26 cellular contexts compared by ENCODE assay signal in the genomic region with DNA sequence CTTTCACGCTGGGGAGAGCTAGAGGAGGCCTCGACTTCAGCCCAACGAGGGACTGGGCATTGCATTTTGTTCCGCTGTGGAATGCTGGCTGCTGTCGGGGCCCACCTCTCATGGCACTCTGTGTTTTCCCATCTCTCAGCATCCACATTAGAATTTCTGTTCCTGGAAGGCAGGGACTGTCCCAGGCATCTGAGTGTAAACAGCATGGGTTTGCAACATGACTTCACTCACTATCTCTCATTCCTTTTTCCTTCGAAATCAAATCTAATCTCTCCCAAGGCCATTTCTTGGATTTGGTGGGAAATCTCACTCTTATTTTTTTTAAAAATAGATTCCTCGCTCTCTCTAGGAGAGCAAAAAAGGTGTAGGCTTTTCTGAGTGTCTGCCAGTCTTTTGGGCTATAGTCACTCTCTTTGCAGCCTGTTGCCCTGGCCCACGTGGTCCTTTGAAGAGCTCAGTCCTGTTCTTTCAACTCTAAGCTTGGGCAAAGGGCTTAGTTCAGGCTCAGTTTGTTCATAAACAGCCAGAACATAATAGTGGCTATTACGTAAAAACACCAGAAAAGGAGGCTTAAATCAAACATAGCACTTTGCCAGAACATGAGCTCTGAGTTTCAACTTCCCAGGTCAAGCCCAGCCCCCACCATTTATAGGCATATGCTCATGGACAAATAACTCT.
"Had no signal": no experiment of that assay in that cellular context is flagged by ENCODE, and none has a peak within 500 bp of the region (broad histone marks: within the 10 kb centered on the region; RNA-seq: fewer than 3 reads in every experiment).

No MANE protein-coding gene starts in this region.

- H3K4me3 Mint-ChIP-seq: immature natural killer cell; mesothelial cell of epicardium; naive B cell; natural killer cell; nephron progenitor cell; stimulated activated effector memory CD8-positive, alpha-beta T cell treated with anti-CD3 and anti-CD28 coated beads, Interleukin-12 subunit alpha, Interleukin-12 subunit beta, amount 100 ng/mL, for 72 hours; stimulated activated naive CD8-positive, alpha-beta T cell treated with anti-CD3 and anti-CD28 coated beads, Interleukin-15, Interleukin-2, amounts not matched to agents 100 ng/mL and 50 ng/mL, for 24 hours; type B pancreatic cell had no signal

- H3K4me3 ChIP-seq: lower lobe of right lung, ovary, right atrium auricular region, skin epidermis, spleen, suprapubic skin, tibial nerve, vagina had no signal

- H3K27ac Mint-ChIP-seq: immature natural killer cell; mesothelial cell of epicardium; natural killer cell; nephron progenitor cell; progenitor cell of endocrine pancreas; stimulated activated effector memory CD8-positive, alpha-beta T cell treated with anti-CD3 and anti-CD28 coated beads, Interleukin-12 subunit alpha, Interleukin-12 subunit beta, amount 100 ng/mL, for 72 hours; stimulated activated naive CD8-positive, alpha-beta T cell treated with anti-CD3 and anti-CD28 coated beads, Interleukin-15, Interleukin-2, amounts not matched to agents 100 ng/mL and 50 ng/mL, for 24 hours; type B pancreatic cell had no signal

- H3K36me3 ChIP-seq: lower lobe of right lung, ovary, right atrium auricular region, spleen, suprapubic skin, tibial nerve, vagina had no signal

- H3K4me1 ChIP-seq: lower lobe of right lung, right atrium auricular region, spleen, suprapubic skin, tibial nerve, vagina had no signal

- H3K27ac ChIP-seq: lower lobe of right lung, ovary, right atrium auricular region, skin epidermis, spleen, suprapubic skin, tibial nerve, vagina had no signal

- ATAC-seq: left ventricle myocardium superior; lower lobe of right lung; natural killer cell; sciatic nerve; stimulated activated effector memory CD8-positive, alpha-beta T cell treated with anti-CD3 and anti-CD28 coated beads, Interleukin-12 subunit alpha, Interleukin-12 subunit beta, amount 100 ng/mL, for 72 hours had no signal

- H3K9me3 ChIP-seq: lower lobe of right lung, ovary, right atrium auricular region, spleen, suprapubic skin, tibial nerve, vagina had no signal

- H3K27me3 ChIP-seq: ovary, right atrium auricular region, spleen, suprapubic skin, tibial nerve, vagina had no signal

- H3K4me1 Mint-ChIP-seq: immature natural killer cell; naive B cell; natural killer cell; stimulated activated effector memory CD8-positive, alpha-beta T cell treated with anti-CD3 and anti-CD28 coated beads, Interleukin-12 subunit alpha, Interleukin-12 subunit beta, amount 100 ng/mL, for 72 hours had no signal

- H3K9me3 Mint-ChIP-seq: immature natural killer cell; natural killer cell; stimulated activated effector memory CD8-positive, alpha-beta T cell treated with anti-CD3 and anti-CD28 coated beads, Interleukin-12 subunit alpha, Interleukin-12 subunit beta, amount 100 ng/mL, for 72 hours; stimulated activated naive CD8-positive, alpha-beta T cell treated with anti-CD3 and anti-CD28 coated beads, Interleukin-15, Interleukin-2, amounts not matched to agents 100 ng/mL and 50 ng/mL, for 24 hours had no signal

- H3K27me3 Mint-ChIP-seq: naive B cell; stimulated activated naive CD8-positive, alpha-beta T cell treated with anti-CD3 and anti-CD28 coated beads, Interleukin-15, Interleukin-2, amounts not matched to agents 100 ng/mL and 50 ng/mL, for 24 hours had no signal

- FAIRE-seq: islet of Langerhans, kidney had no signal

- H3K36me3 Mint-ChIP-seq: immature natural killer cell; mesothelial cell of epicardium; naive B cell; natural killer cell; stimulated activated effector memory CD8-positive, alpha-beta T cell treated with anti-CD3 and anti-CD28 coated beads, Interleukin-12 subunit alpha, Interleukin-12 subunit beta, amount 100 ng/mL, for 72 hours had no signal

- DNase-seq: hypothalamus; immature natural killer cell; kidney; left ventricle myocardium superior; lower lobe of right lung; mammary epithelial cell; mesendoderm; naive B cell; natural killer cell; nephron progenitor cell; ovary; spleen; stimulated activated CD4-positive, alpha-beta T cell treated with anti-CD3 and anti-CD28 coated beads, Interleukin-4, amount 100 ng/mL, for 24 hours; stimulated activated naive CD4-positive, alpha-beta T cell had no signal
